ENCODE assay signal across 1 cellular context in the genomic region with DNA sequence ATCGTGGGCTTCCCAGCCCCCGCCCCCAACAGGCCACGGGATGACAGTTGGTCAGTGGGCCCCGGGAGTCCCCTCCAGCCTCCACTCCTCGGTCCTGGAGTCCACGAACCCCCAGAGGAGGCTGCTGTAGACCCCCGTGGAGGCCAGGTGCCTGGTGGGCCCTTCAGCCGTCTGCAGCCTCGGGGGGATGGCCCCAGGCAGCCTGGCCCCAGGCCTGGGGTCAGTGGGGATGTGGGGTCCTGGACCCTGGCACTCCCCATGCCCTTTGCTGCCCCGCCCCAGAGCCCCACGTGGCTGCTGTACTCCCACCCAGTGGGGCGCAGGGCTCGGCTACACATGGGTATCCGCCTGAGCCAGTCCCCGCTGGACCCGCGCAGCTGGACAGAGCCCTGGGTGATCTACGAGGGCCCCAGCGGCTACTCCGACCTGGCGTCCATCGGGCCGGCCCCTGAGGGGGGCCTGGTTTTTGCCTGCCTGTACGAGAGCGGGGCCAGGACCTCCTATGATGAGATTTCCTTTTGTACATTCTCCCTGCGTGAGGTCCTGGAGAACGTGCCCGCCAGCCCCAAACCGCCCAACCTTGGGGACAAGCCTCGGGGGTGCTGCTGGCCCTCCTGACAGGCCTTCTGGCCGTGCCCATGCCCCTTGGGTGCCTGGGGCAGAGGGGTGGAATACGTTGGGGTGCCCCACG.
TF ChIP-seq lines count a peak whose summit lies in the region.

No MANE protein-coding gene starts in this region.

TF ChIP-seq in HepG2, 621 proteins besides CTCF, POLR2A, EP300 and RAD21:
- TF ChIP-seq MTA3 (CRISPR knock-in tag; IDR thresholded peaks at IDR 0.05), result no peak
- peak; percentile 53 for TF ChIP-seq RBFOX2 (IDR thresholded peaks at IDR 0.05; ENCODE audit: low read depth, low read length)
- TF ChIP-seq AGO2 (optimal IDR thresholded peaks at IDR 0.05; ENCODE audit: low read depth, low read length), result peak; percentile 82
- TF ChIP-seq TCF12 (IDR thresholded peaks at IDR 0.05), result no peak
- no peak for TF ChIP-seq TCF12 (CRISPR knock-in tag; IDR thresholded peaks at IDR 0.05)
- TF ChIP-seq ZC3H13 (CRISPR knock-in tag; IDR thresholded peaks at IDR 0.05), result peak; percentile 48; the same call in 1 of the 2 replicates
- TF ChIP-seq CBX2 (IDR thresholded peaks at IDR 0.05; ENCODE audit: low read depth, low read length), result no peak
- no peak for TF ChIP-seq CBX2 (CRISPR knock-in tag; IDR thresholded peaks at IDR 0.05; ENCODE audit: low read depth)
- TF ChIP-seq ZHX1 (CRISPR knock-in tag; IDR thresholded peaks at IDR 0.05; ENCODE audit: low read depth), result 0 out of 2 replicates have a peak, but pooled peaks have one; percentile 22
- TF ChIP-seq NR0B2 (CRISPR knock-in tag; IDR thresholded peaks at IDR 0.05), result 0 out of 2 replicates have a peak, but pooled peaks have one; percentile 35
- TF ChIP-seq ZNF790 (CRISPR knock-in tag; IDR thresholded peaks at IDR 0.05; ENCODE audit: borderline replicate concordance), result no peak
